Comparison of ENCODE assay signal across 21 cellular contexts in the genomic region with DNA sequence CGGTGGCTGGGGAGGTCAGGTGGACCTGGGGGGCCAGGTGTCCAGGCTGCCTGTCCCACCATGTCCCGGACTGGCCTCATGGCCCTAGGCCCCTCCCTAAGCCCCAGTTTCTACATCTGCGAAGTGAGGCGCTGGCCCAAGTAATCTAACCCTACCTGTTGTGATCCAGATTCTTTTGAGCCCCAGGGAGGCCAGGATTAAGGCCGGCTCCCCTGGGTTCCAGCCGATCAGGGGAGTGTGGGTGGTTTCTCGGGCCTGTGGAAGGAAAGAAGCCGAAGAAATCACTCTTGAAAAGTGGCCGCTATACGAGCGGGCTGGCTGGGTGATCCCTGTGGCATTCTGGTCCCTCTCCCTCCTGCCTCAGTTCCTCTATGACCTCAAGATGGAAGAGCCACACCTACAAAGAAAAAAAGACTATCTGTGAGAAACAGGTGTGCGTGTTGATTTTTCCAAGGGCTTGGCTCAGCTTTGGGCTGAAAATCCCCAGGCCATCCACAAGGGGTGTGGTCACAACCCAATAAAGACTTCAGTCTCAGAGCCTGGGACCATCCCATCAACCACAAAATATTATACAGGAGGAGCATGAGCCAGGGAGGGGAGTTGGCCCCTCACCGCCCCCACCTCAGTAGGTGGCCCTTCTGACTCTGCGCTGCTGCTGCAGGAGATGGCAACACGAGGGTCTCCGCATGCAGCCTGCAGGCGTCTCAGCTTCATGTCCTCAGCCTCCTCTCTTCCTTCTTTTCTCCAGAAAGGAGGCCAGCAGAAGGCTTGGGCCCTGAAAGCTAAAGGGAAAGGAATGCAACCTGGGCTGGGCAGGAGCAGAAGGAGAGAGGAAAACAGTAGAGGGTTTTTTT. TPM values are rescaled to one million over a fixed set of nuclear protein-coding genes. Genes with fewer than 3 reads are reported as not detected.
"Had no signal": no experiment of that assay in that cellular context is flagged by ENCODE, and none has a peak within 500 bp of the region (broad histone marks: within the 10 kb centered on the region; RNA-seq: fewer than 3 reads in every experiment).

No MANE protein-coding gene starts in this region.

- H3K4me1 Mint-ChIP-seq: activated naive CD4-positive, alpha-beta T cell treated with anti-CD3 and anti-CD28 coated beads, Interleukin-2, amount 50 U/mL, for 24 hours; memory B cell had no signal

- ATAC-seq: activated T-cell treated with anti-CD3 and anti-CD28 coated beads, Interleukin-2, amount 50 U/mL, for 4 hours had no signal

- H3K36me3 ChIP-seq: left ventricle myocardium inferior, sigmoid colon, thoracic aorta had no signal

- H3K4me2 ChIP-seq: hepatocyte had no signal

- H3K36me3 Mint-ChIP-seq: activated naive CD4-positive, alpha-beta T cell treated with anti-CD3 and anti-CD28 coated beads, Interleukin-2, amount 50 U/mL, for 24 hours; memory B cell had no signal

- H3K27ac Mint-ChIP-seq: activated CD4-positive, alpha-beta memory T cell treated with anti-CD3 and anti-CD28 coated beads, Interleukin-2, amount 10 ng/mL, durations not matched to agents 7 days and 5 days; activated naive CD4-positive, alpha-beta T cell treated with anti-CD3 and anti-CD28 coated beads, Interleukin-2, amount 50 U/mL, for 24 hours; memory B cell; nephron progenitor cell had no signal

- H3K79me2 ChIP-seq: hepatocyte had no signal

- H3K4me3 Mint-ChIP-seq: activated CD4-positive, alpha-beta memory T cell treated with anti-CD3 and anti-CD28 coated beads, Interleukin-2, amount 10 ng/mL, durations not matched to agents 7 days and 5 days; activated naive CD4-positive, alpha-beta T cell treated with anti-CD3 and anti-CD28 coated beads, Interleukin-2, amount 50 U/mL, for 24 hours; activated T-cell treated with anti-CD3 and anti-CD28 coated beads, Interleukin-2, amount 50 U/mL, for 4 hours; memory B cell; nephron progenitor cell had no signal

- H3K27ac ChIP-seq: sigmoid colon, thoracic aorta, VCaP had no signal

- DNase-seq: activated CD4-positive, alpha-beta memory T cell treated with anti-CD3 and anti-CD28 coated beads, Interleukin-2, amount 10 ng/mL, durations not matched to agents 7 days and 5 days; activated CD4-positive, alpha-beta T cell treated with anti-CD3 and anti-CD28 coated beads for 4 hours; activated effector memory CD4-positive, alpha-beta T cell treated with Interleukin-2 at 50 U/mL for 16 hours; activated T-cell treated with anti-CD3 and anti-CD28 coated beads, Interleukin-2, amount 50 U/mL, for 4 hours; amniotic stem cell; kidney; left ventricle myocardium inferior; nephron progenitor cell; sigmoid colon; stimulated activated CD4-positive, alpha-beta T cell treated with anti-CD3 and anti-CD28 coated beads, Interleukin-1b, Interleukin-23, amount 100 ng/mL, for 48 hours; T-helper 1 cell had no signal

- H2AFZ ChIP-seq: hepatocyte had no signal

- H3K9me3 ChIP-seq: left ventricle myocardium inferior, sigmoid colon, thoracic aorta had no signal

- H3K27me3 ChIP-seq: hepatocyte, sigmoid colon had no signal

- H3K4me1 ChIP-seq: sigmoid colon had no signal

- H3K9me3 Mint-ChIP-seq: activated CD4-positive, alpha-beta memory T cell treated with anti-CD3 and anti-CD28 coated beads, Interleukin-2, amount 10 ng/mL, durations not matched to agents 7 days and 5 days; activated naive CD4-positive, alpha-beta T cell treated with anti-CD3 and anti-CD28 coated beads, Interleukin-2, amount 50 U/mL, for 24 hours; activated T-cell treated with anti-CD3 and anti-CD28 coated beads, Interleukin-2, amount 50 U/mL, for 4 hours; memory B cell; nephron progenitor cell had no signal

- FAIRE-seq: endometrium, kidney had no signal

- H3K4me3 ChIP-seq: hepatocyte, left ventricle myocardium inferior, sigmoid colon, thoracic aorta had no signal

- H3K27me3 Mint-ChIP-seq: activated naive CD4-positive, alpha-beta T cell treated with anti-CD3 and anti-CD28 coated beads, Interleukin-2, amount 50 U/mL, for 24 hours had no signal

RNA-seq across cellular contexts. Expression of gene GPR142, which starts 20.3 kb away (rescaled TPM):
- total RNA-seq: activated T-cell treated with anti-CD3 and anti-CD28 coated beads, Interleukin-2, amount 50 U/mL, for 4 hours; hepatocyte; kidney; left ventricle myocardium inferior; osteoblast; thoracic aorta; urinary bladder had no signal
- polyA plus RNA-seq: hepatocyte had no signal

RNA-seq across cellular contexts. Expression of gene BTBD17, which starts 25.9 kb away (rescaled TPM):
- total RNA-seq: activated T-cell treated with anti-CD3 and anti-CD28 coated beads, Interleukin-2, amount 50 U/mL, for 4 hours; cardiac septum; kidney; left ventricle myocardium inferior; osteoblast; sigmoid colon; thoracic aorta; urinary bladder had no signal
- polyA plus RNA-seq: esophagus, urinary bladder had no signal
